In genomic region chr18:62420151-62420512, GRCh38 we compare ENCODE assay signal across 1 cellular context.
TF ChIP-seq lines count a peak whose summit lies in the region.

No MANE protein-coding gene starts in this region.

TF ChIP-seq in HepG2, 621 proteins besides CTCF, POLR2A, EP300 and RAD21 (continued from another document and continues in another):
- no peak for TF ChIP-seq KDM5B (CRISPR knock-in tag; IDR thresholded peaks at IDR 0.05; ENCODE audit: borderline replicate concordance)
- TF ChIP-seq ZNF543 (CRISPR knock-in tag; IDR thresholded peaks at IDR 0.05): no peak
- no peak for TF ChIP-seq CSRNP2 (CRISPR knock-in tag; conservative IDR thresholded peaks at IDR 0.05; ENCODE audit: low read depth)
- no peak for TF ChIP-seq MXD3 (CRISPR knock-in tag; IDR thresholded peaks at IDR 0.05)
- TF ChIP-seq SOX13 (IDR thresholded peaks at IDR 0.05): 0 out of 2 replicates have a peak, but pooled peaks have one; percentile 57
- TF ChIP-seq SOX13 (CRISPR knock-in tag; conservative IDR thresholded peaks at IDR 0.05 in 1 of 2, IDR thresholded peaks at IDR 0.05 in 1 of 2): peak in 1 of 2 experiments; percentile 80; a peak in 2 of 4 replicates
- TF ChIP-seq ZNF101 (CRISPR knock-in tag; IDR thresholded peaks at IDR 0.05; ENCODE audit: borderline replicate concordance, low read depth): no peak
- TF ChIP-seq BRCA1 (CRISPR knock-in tag; IDR thresholded peaks at IDR 0.05): no peak
- TF ChIP-seq HOXA3 (CRISPR knock-in tag; IDR thresholded peaks at IDR 0.05): peak; percentile 17; the same call in 1 of the 2 replicates
- no peak for TF ChIP-seq GMEB1 (CRISPR knock-in tag; IDR thresholded peaks at IDR 0.05; ENCODE audit: borderline replicate concordance)
- no peak for TF ChIP-seq ZNF143 (CRISPR knock-in tag; IDR thresholded peaks at IDR 0.05)
- no peak for TF ChIP-seq JARID2 (CRISPR knock-in tag; IDR thresholded peaks at IDR 0.05; ENCODE audit: insufficient replicate concordance)
- TF ChIP-seq SKIL (CRISPR knock-in tag; IDR thresholded peaks at IDR 0.05; ENCODE audit: borderline replicate concordance): no peak
- TF ChIP-seq ZFP1 (CRISPR knock-in tag; IDR thresholded peaks at IDR 0.05): no peak
- no peak for TF ChIP-seq KMT2A (CRISPR knock-in tag; IDR thresholded peaks at IDR 0.05)
- no peak for TF ChIP-seq ZFP37 (CRISPR knock-in tag; IDR thresholded peaks at IDR 0.05; ENCODE audit: borderline replicate concordance)
- TF ChIP-seq STAT6 (CRISPR knock-in tag; IDR thresholded peaks at IDR 0.05; ENCODE audit: borderline replicate concordance): no peak
- no peak for TF ChIP-seq GLMP (CRISPR knock-in tag; IDR thresholded peaks at IDR 0.05; ENCODE audit: borderline replicate concordance)
- TF ChIP-seq THRA (CRISPR knock-in tag; IDR thresholded peaks at IDR 0.05; ENCODE audit: borderline replicate concordance): no peak
- TF ChIP-seq ZNF891 (CRISPR knock-in tag; IDR thresholded peaks at IDR 0.05): no peak
- no peak for TF ChIP-seq CC2D1A (CRISPR knock-in tag; IDR thresholded peaks at IDR 0.05)
- TF ChIP-seq ZNF10 (CRISPR knock-in tag; IDR thresholded peaks at IDR 0.05; ENCODE audit: borderline replicate concordance, low read depth): no peak
- no peak for TF ChIP-seq ZNF720 (CRISPR knock-in tag; IDR thresholded peaks at IDR 0.05)
- TF ChIP-seq FOSL1 (CRISPR knock-in tag; IDR thresholded peaks at IDR 0.05; ENCODE audit: borderline replicate concordance): peak; percentile 86
- no peak for TF ChIP-seq EED (CRISPR knock-in tag; IDR thresholded peaks at IDR 0.05)
- no peak; the same call in 1 of the 2 replicates for TF ChIP-seq FOXK1 (CRISPR knock-in tag; IDR thresholded peaks at IDR 0.05; ENCODE audit: borderline replicate concordance, low read depth)
- no peak for TF ChIP-seq ZBTB39 (CRISPR knock-in tag; IDR thresholded peaks at IDR 0.05)
- TF ChIP-seq ZNF362 (CRISPR knock-in tag; IDR thresholded peaks at IDR 0.05; ENCODE audit: borderline replicate concordance): no peak
- TF ChIP-seq SRSF4 (IDR thresholded peaks at IDR 0.05; ENCODE audit: low read depth, low read length, poor library complexity, severe bottlenecking): no peak
- TF ChIP-seq USF2 (IDR thresholded peaks at IDR 0.05; ENCODE audit: low read depth, low read length): no peak
- no peak for TF ChIP-seq USF2 (CRISPR knock-in tag; IDR thresholded peaks at IDR 0.05; ENCODE audit: borderline replicate concordance)
- no peak for TF ChIP-seq KLF15 (CRISPR knock-in tag; IDR thresholded peaks at IDR 0.05; ENCODE audit: borderline replicate concordance)
- no peak for TF ChIP-seq CBX2 (IDR thresholded peaks at IDR 0.05; ENCODE audit: low read depth, low read length)
- TF ChIP-seq CBX2 (CRISPR knock-in tag; IDR thresholded peaks at IDR 0.05; ENCODE audit: low read depth): no peak
- no peak for TF ChIP-seq THAP9 (CRISPR knock-in tag; IDR thresholded peaks at IDR 0.05; ENCODE audit: borderline replicate concordance)
- no peak for TF ChIP-seq ZNF761 (CRISPR knock-in tag; conservative IDR thresholded peaks at IDR 0.05)
- no peak for TF ChIP-seq ZBTB21 (CRISPR knock-in tag; IDR thresholded peaks at IDR 0.05)
- no peak for TF ChIP-seq ZNF879 (CRISPR knock-in tag; IDR thresholded peaks at IDR 0.05)
- TF ChIP-seq GATAD2A (CRISPR knock-in tag; IDR thresholded peaks at IDR 0.05): peak; percentile 49; the same call in 1 of the 2 replicates
